ENCODE assay signal across 1 cellular context in genomic region chr17:18259621-18260331, GRCh38.
TF ChIP-seq lines count a peak whose summit lies in the region.

No MANE protein-coding gene starts in this region.

TF ChIP-seq in GM12878, 131 proteins besides CTCF, POLR2A, EP300 and RAD21:
- TF ChIP-seq KAT2A (conservative IDR thresholded peaks at IDR 0.05; ENCODE audit: control insufficient read depth, low read depth, low read length) (no peak), ZBTB40 (IDR thresholded peaks at IDR 0.05; ENCODE audit: borderline replicate concordance) (no peak), PKNOX1 (IDR thresholded peaks at IDR 0.05) (no peak), RUNX3 (IDR thresholded peaks at IDR 0.05; ENCODE audit: low read length) (no peak), ZBED1 (IDR thresholded peaks at IDR 0.05; ENCODE audit: borderline replicate concordance) (no peak), ZNF687 (IDR thresholded peaks at IDR 0.05) (no peak), CUX1 (IDR thresholded peaks at IDR 0.05; ENCODE audit: insufficient replicate concordance, low read depth, low read length) (no peak), HDGF (IDR thresholded peaks at IDR 0.05) (no peak), BCLAF1 (IDR thresholded peaks at IDR 0.05) (no peak), ZBTB11 (CRISPR knock-in tag; IDR thresholded peaks at IDR 0.05) (no peak), MYB (IDR thresholded peaks at IDR 0.05; ENCODE audit: borderline replicate concordance, low read depth, low read length) (no peak), STAT3 (IDR thresholded peaks at IDR 0.05; ENCODE audit: low read depth, low read length) (no peak), IRF5 (IDR thresholded peaks at IDR 0.05; ENCODE audit: borderline replicate concordance) (no peak), MEF2A (IDR thresholded peaks at IDR 0.05; ENCODE audit: insufficient read depth, low read depth, low read length) (no peak), CBFB (IDR thresholded peaks at IDR 0.05; ENCODE audit: low read depth) (no peak)
